Comparison of ENCODE assay signal across 8 cellular contexts in the genomic region with DNA sequence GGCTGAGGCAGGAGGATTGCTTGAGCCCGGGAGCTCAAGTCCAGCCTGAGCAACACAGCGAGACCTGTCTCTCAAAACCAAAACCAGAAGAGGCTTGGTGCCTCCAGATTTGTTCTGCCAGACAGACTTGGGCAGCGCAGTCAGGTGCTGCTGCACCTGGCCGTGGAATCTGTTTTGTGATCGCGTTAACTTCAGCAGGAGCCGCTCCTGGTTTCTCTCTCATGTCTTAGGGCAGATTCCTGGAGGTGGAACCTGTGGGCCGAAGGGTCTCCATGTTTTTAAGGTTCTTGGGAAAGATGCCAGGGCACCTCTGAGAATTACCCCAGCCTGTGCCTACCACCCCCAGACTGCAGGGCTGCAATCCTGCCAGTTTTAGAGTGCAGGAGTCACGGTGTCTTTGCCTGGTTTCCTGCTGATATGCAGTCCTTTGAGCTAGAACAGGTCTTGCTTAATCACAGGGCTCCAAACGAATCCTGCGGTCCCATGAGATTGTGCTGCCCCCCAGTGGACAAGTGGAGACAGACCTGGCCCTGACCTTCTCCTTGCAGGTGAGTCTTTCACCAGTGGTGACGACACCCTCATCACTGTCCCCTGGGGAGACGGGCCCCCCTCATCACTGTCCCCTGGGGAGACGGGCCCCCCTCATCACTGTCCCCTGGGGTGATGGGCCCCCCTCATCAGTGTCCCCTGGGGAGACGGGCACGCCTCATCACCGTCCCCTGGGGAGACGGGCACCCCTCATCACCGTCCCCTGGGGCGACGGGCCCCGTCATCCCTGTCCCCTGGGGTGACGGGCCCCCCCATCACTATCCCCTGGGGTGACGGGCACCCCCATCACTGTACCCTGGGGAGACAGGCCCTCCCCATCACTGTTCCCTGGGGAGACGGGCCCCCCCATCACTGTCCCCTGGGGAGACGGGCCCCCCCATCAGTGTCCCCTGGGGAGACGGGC.
DNase-seq lines count a peak whose midpoint lies in the region; ATAC-seq and TF ChIP-seq lines count a peak whose summit lies in the region.

No MANE protein-coding gene starts in this region.

- no peaks in the 10 kb centered on the region for H3K4me1 ChIP-seq in MM.1S (ENCODE audit: low read length)
- peaks cover 2% of the 10 kb centered on the region for H3K4me1 ChIP-seq in RWPE2 (ENCODE audit: insufficient read depth, poor library complexity, severe bottlenecking)
- no peaks in the 10 kb centered on the region for H3K4me1 ChIP-seq in neutrophil (ENCODE audit: control insufficient read depth in 1 of 2, insufficient read depth in 1 of 2, low read depth in 1 of 2, low read length in 1 of 2)

- H3F3A ChIP-seq in MM.1S (ENCODE audit: insufficient read depth, low read length): no peaks in the 10 kb centered on the region

- H4K20me1 ChIP-seq in MM.1S (ENCODE audit: insufficient read depth, low read length): no peaks in the 10 kb centered on the region

- H3K4me2 ChIP-seq in MM.1S (ENCODE audit: low read depth, low read length): no peak overlapping the region

- H3K79me2 ChIP-seq in MM.1S (ENCODE audit: low read length): no peaks in the 10 kb centered on the region

- no peak overlapping the region for H2AFZ ChIP-seq in MM.1S (ENCODE audit: low read length)

- no peaks in the 10 kb centered on the region for H3K9me3 ChIP-seq in MM.1S (replicated peaks; ENCODE audit: insufficient read depth, low read length)
- H3K9me3 ChIP-seq in RWPE2 (ENCODE audit: severe bottlenecking): no peaks in the 10 kb centered on the region
- no peaks in the 10 kb centered on the region for H3K9me3 ChIP-seq in neutrophil

- no peak overlapping the region for H3K9ac ChIP-seq in MM.1S (ENCODE audit: low read length)

- H3K9me2 ChIP-seq in MM.1S (replicated peaks; ENCODE audit: insufficient read depth, low read length): no peaks in the 10 kb centered on the region

- TF ChIP-seq CTCF in MM.1S (IDR thresholded peaks at IDR 0.05; ENCODE audit: low read length) (peak; percentile 59), RWPE2 (IDR thresholded peaks at IDR 0.05; ENCODE audit: poor library complexity, severe bottlenecking) (peak; percentile 88), neutrophil (IDR thresholded peaks at IDR 0.05) (peak; percentile 69)

- H3K27me3 ChIP-seq in MM.1S (replicated peaks; ENCODE audit: insufficient read depth, low read length): no peaks in the 10 kb centered on the region
- H3K27me3 ChIP-seq in RWPE2 (ENCODE audit: insufficient read depth, poor library complexity, severe bottlenecking): no peaks in the 10 kb centered on the region
- no peaks in the 10 kb centered on the region for H3K27me3 ChIP-seq in neutrophil

- DNase-seq in AG08395 (ENCODE audit: low spot score): peak; percentile 95
- peak; percentile 98 for DNase-seq in GM19240 (ENCODE audit: insufficient read length, low spot score)
- peak; percentile 66 for DNase-seq in MM.1S
- peak; percentile 86 for DNase-seq in RWPE2 (ENCODE audit: low spot score)
- DNase-seq in activated T-helper 1 cell treated with anti-CD3 and anti-CD28 coated beads, Interleukin-2, amount 50 U/mL, for 16 hours (ENCODE audit: low read depth in 1 of 2, low spot score in 1 of 2): peak; percentile 74 to 77
- DNase-seq in fibroblast of the conjunctiva (ENCODE audit: low read depth): peak; percentile 57
- peak; percentile 54 for DNase-seq in stromal cell of bone marrow (ENCODE audit: low read depth)

- H3K27ac ChIP-seq in MM.1S (ENCODE audit: low read length) (no peak overlapping the region), RWPE2 (ENCODE audit: poor library complexity, severe bottlenecking) (no peak overlapping the region), neutrophil (no peak overlapping the region)

- peak; percentile 94 for ATAC-seq in RWPE2 (ENCODE audit: low read depth)

- H3K36me3 ChIP-seq in MM.1S (replicated peaks; ENCODE audit: insufficient read depth, low read length): no peaks in the 10 kb centered on the region
- peaks cover 4% of the 10 kb centered on the region for H3K36me3 ChIP-seq in RWPE2 (ENCODE audit: low read depth)
- H3K36me3 ChIP-seq in neutrophil: no peaks in the 10 kb centered on the region

- H3K4me3 ChIP-seq in MM.1S (ENCODE audit: low read length): no peak overlapping the region
- no peak overlapping the region for H3K4me3 ChIP-seq in RWPE2 (ENCODE audit: severe bottlenecking)
- H3K4me3 ChIP-seq in neutrophil (ENCODE audit: low read depth in 1 of 2, low read length in 1 of 2): no peak overlapping the region
